1 cellular context compared by ENCODE assay signal in the genomic region with DNA sequence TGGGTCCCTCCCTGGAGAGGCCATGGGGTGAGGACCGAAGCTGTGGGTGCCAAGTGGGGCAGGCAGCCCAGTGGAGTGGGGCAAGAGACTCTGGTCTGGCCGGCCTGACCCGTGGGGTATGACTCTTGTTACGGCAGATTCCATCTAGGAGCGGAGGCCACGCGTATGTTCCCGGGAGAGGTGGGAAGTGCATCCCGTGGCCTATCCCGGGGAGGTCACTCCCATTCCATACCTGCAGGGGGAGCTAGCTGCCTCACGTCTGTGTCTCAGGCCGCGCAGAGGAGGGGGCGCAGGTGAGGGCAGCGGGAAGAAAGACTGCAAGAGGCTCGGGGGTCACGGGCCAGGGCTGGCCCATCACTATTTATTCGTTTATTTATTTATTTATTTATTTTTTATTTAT.
TF ChIP-seq lines count a peak whose summit lies in the region.

No MANE protein-coding gene starts in this region.

TF ChIP-seq in H1, 55 proteins besides CTCF, POLR2A, EP300 and RAD21:
- TF ChIP-seq GABPA (IDR thresholded peaks at IDR 0.05; ENCODE audit: borderline replicate concordance, insufficient read depth, low read length): peak; percentile 82; the same call in 1 of the 2 replicates
- peak; percentile 61 for TF ChIP-seq TEAD4 (IDR thresholded peaks at IDR 0.05; ENCODE audit: low read depth, low read length)
- TF ChIP-seq EZH2 (IDR thresholded peaks at IDR 0.05; ENCODE audit: low read depth, low read length, severe bottlenecking): no peak
- peak; percentile 54; the same call in 1 of the 2 replicates for TF ChIP-seq CREB1 (IDR thresholded peaks at IDR 0.05)
- 0 out of 2 replicates have a peak, but pooled peaks have one; percentile 17 for TF ChIP-seq BACH1 (IDR thresholded peaks at IDR 0.05; ENCODE audit: low read length)
- TF ChIP-seq CBX5 (IDR thresholded peaks at IDR 0.05; ENCODE audit: low read depth, low read length): no peak
- TF ChIP-seq EGR1 (IDR thresholded peaks at IDR 0.05; ENCODE audit: borderline replicate concordance, low read depth, low read length): peak; percentile 86
- TF ChIP-seq POLR2AphosphoS5 (IDR thresholded peaks at IDR 0.05; ENCODE audit: low read depth, low read length): 0 out of 2 replicates have a peak, but pooled peaks have one; percentile 27
TF ChIP-seq in H1: peak in this region for 6.
